8 cellular contexts compared by ENCODE assay signal in genomic region chr11:44927174-44927661, GRCh38. TPM values are rescaled to one million over a fixed set of nuclear protein-coding genes. Genes with fewer than 3 reads are reported as not detected.
DNase-seq lines count a peak whose midpoint lies in the region; ATAC-seq, FAIRE-seq and TF ChIP-seq lines count a peak whose summit lies in the region.

No MANE protein-coding gene starts in this region.

- H3K27ac ChIP-seq in pancreas (no peak overlapping the region), uterus (no peak overlapping the region)

- intact Hi-C loops in pancreas (cut with DNase I) (loop anchor here in 1 of 3 donors (5.0 kb wide), 1 partner anchor 180 kb away; no protein-coding TSS in a partner anchor), uterus (cut with DNase I; ENCODE audit: low total_unique reads) (no loop called here)

- peak; percentile 84 for TF ChIP-seq RAD21 in Ishikawa (IDR thresholded peaks at IDR 0.05; ENCODE audit: low read depth)

- H3K4me3 ChIP-seq in pancreas, result no peak overlapping the region
- H3K4me3 ChIP-seq in uterus, result no peak overlapping the region

- H3K9me3 ChIP-seq in pancreas (no peaks in the 10 kb centered on the region), uterus (no peaks in the 10 kb centered on the region)

- TF ChIP-seq POLR2A in uterus (IDR thresholded peaks at IDR 0.05), result no peak

- TF ChIP-seq EP300 in Ishikawa (IDR thresholded peaks at IDR 0.05; ENCODE audit: borderline replicate concordance), result no peak

- no peaks in the 10 kb centered on the region for H3K4me1 ChIP-seq in pancreas
- no peaks in the 10 kb centered on the region for H3K4me1 ChIP-seq in uterus

- no peaks in the 10 kb centered on the region for H3K36me3 ChIP-seq in pancreas
- H3K36me3 ChIP-seq in uterus, result no peaks in the 10 kb centered on the region

- 10 to 13% methylated on average over 16 of the region's 16 CpGs for WGBS in pancreas, 2 donors

- ATAC-seq in pancreas (peak; percentile 73 to 91 (median 86)), HG03520 (IDR thresholded peaks at IDR 0.05; ENCODE audit: unreplicated experiment) (no peak)

- peak; percentile 85 to 92 (median 86) for TF ChIP-seq CTCF in pancreas (IDR thresholded peaks at IDR 0.05)
- TF ChIP-seq CTCF in uterus (IDR thresholded peaks at IDR 0.05), result peak; percentile 66 to 79 (median 73)

- DNase-seq in DMS53 (lab: John Stamatoyannopoulos, UW), result peak; percentile 89
- peak; percentile 61 for DNase-seq in RPMI7951 (ENCODE audit: low read depth)
- peak; percentile 30 for DNase-seq in activated effector memory CD4-positive, alpha-beta T cell treated with Interleukin-2 at 50 U/mL for 16 hours
- DNase-seq in foreskin melanocyte, result peak; percentile 35
- DNase-seq in pancreas, result peak; percentile 57 to 89 (median 76)
- DNase-seq in uterus, result peak; percentile 52 to 54

- no peaks in the 10 kb centered on the region for H3K27me3 ChIP-seq in pancreas
- H3K27me3 ChIP-seq in uterus, result no peaks in the 10 kb centered on the region

- FAIRE-seq in pancreas (lab: Jason Lieb, UNC), result no peak

TF ChIP-seq in Ishikawa, 13 proteins besides CTCF, POLR2A, EP300 and RAD21:
- TF ChIP-seq TAF1 (IDR thresholded peaks at IDR 0.05; ENCODE audit: low read depth), result no peak

RNA-seq across cellular contexts. Expression of gene TP53I11, which starts 23.5 kb away (rescaled TPM):
- total RNA-seq in RPMI7951 (2014; rRNA removed; shearing (Covaris generic)), result 10.2 and 11.1 TPM in 2 replicates
- total RNA-seq in pancreas (10 to 100 TPM; 22.3 to 40.2 (median 30.5) TPM), uterus (10 to 100 TPM in 3 of 4 donors, 1 to 10 TPM in 1; 3.8 to 53.9 (median 17.5) TPM)
- 10 to 100 TPM; 18.8 to 29.2 TPM for polyA plus RNA-seq in pancreas

Comparison
In these comparisons a context has a peak if more than half of its experiments do, and no peak if none do; other contexts are left out.
1. DNase-seq: peak in every context shown above with its lines; median percentile 89 in DMS53; 76 in pancreas; 61 in RPMI7951; 53 in uterus; 35 in foreskin melanocyte; 30 in activated effector memory CD4-positive, alpha-beta T cell treated with Interleukin-2 at 50 U/mL for 16 hours.